1 cellular context compared by ENCODE assay signal in the genomic region with DNA sequence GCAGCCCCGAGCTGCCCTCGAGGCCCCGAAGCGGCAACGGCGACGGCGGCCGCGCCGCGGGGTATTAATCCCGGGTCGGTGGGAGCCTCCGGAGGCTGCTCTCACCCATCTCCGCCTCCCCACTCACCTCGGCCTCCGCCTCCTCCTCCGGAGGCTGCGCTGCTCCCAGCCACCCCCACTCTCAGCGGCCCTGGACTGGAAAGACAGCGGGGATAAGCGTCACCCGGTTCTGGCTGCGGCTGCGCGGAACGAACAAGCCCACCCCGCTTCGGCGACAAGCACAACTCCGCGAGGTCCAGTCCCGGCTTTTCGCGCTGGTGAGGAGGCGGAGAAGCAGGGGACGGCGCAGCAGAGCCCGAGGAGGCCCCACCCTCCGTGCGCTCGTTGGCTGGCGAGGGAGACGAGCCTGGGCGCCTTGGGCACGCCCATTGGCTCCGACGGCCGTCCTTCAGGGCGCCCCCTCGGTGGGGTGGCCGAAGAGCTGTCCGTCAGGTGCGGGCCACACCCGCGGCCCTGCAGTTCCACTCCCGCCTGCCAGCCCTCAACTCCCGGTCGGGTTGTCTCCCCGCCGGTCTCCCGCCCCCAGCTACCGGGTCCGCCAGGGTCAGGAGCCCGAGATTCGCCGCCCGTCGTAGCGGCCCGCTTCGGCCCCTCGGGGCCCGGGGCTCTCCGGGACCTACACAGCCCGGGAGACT.
TF ChIP-seq lines count a peak whose summit lies in the region.

A gene (minus strand): TSS at position 327 of the 695 bp plus-strand sequence. CDS start 11,469 bp downstream, outside the sequence.

TF ChIP-seq in HEK293, 187 proteins besides CTCF, POLR2A, EP300 and RAD21 (continued from another document):
- TF ChIP-seq, protein P1, sequence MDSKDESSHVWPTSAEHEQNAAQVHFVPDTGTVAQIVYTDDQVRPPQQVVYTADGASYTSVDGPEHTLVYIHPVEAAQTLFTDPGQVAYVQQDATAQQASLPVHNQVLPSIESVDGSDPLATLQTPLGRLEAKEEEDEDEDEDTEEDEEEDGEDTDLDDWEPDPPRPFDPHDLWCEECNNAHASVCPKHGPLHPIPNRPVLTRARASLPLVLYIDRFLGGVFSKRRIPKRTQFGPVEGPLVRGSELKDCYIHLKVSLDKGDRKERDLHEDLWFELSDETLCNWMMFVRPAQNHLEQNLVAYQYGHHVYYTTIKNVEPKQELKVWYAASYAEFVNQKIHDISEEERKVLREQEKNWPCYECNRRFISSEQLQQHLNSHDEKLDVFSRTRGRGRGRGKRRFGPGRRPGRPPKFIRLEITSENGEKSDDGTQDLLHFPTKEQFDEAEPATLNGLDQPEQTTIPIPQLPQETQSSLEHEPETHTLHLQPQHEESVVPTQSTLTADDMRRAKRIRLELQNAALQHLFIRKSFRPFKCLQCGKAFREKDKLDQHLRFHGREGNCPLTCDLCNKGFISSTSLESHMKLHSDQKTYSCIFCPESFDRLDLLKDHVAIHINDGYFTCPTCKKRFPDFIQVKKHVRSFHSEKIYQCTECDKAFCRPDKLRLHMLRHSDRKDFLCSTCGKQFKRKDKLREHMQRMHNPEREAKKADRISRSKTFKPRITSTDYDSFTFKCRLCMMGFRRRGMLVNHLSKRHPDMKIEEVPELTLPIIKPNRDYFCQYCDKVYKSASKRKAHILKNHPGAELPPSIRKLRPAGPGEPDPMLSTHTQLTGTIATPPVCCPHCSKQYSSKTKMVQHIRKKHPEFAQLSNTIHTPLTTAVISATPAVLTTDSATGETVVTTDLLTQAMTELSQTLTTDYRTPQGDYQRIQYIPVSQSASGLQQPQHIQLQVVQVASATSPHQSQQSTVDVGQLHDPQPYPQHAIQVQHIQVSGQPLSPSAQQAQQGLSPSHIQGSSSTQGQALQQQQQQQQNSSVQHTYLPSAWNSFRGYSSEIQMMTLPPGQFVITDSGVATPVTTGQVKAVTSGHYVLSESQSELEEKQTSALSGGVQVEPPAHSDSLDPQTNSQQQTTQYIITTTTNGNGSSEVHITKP (tag by site-specific recombination; IDR thresholded peaks at IDR 0.05), result peak; percentile 46
- TF ChIP-seq ZEB2 (tag by site-specific recombination; IDR thresholded peaks at IDR 0.05) (peak; percentile 88), HOXC10 (CRISPR knock-in tag; IDR thresholded peaks at IDR 0.05) (no peak), ZSCAN30 (tag by site-specific recombination; IDR thresholded peaks at IDR 0.05) (peak; percentile 39; the same call in 1 of the 2 replicates), WT1 (tag by site-specific recombination; IDR thresholded peaks at IDR 0.05) (0 out of 2 replicates have a peak, but pooled peaks have one; percentile 8), SP3 (tag by site-specific recombination; IDR thresholded peaks at IDR 0.05) (peak; percentile 82), GLI2 (tag by site-specific recombination; IDR thresholded peaks at IDR 0.05; ENCODE audit: borderline replicate concordance, low read depth) (no peak), ZNF140 (tag by site-specific recombination; IDR thresholded peaks at IDR 0.05) (peak; percentile 98), ZNF600 (tag by site-specific recombination; IDR thresholded peaks at IDR 0.05) (peak; percentile 94), KLF9 (tag by site-specific recombination; IDR thresholded peaks at IDR 0.05; ENCODE audit: low read depth) (peak; percentile 47), KLF8 (tag by site-specific recombination; IDR thresholded peaks at IDR 0.05) (peak; percentile 28; the same call in 1 of the 2 replicates), ZNF501 (tag by site-specific recombination; IDR thresholded peaks at IDR 0.05) (peak; percentile 17; the same call in 1 of the 2 replicates), ZNF76 (tag by site-specific recombination; IDR thresholded peaks at IDR 0.05; ENCODE audit: borderline replicate concordance, low read depth) (peak; percentile 47), MZF1 (tag by site-specific recombination; IDR thresholded peaks at IDR 0.05; ENCODE audit: borderline replicate concordance) (no peak), GLIS2 (tag by site-specific recombination; IDR thresholded peaks at IDR 0.05) (peak; percentile 86; the same call in 1 of the 2 replicates), MYNN (tag by site-specific recombination; IDR thresholded peaks at IDR 0.05; ENCODE audit: borderline replicate concordance) (no peak), KLF10 (tag by site-specific recombination; IDR thresholded peaks at IDR 0.05) (peak; percentile 64; the same call in 1 of the 2 replicates), ZNF660 (tag by site-specific recombination; IDR thresholded peaks at IDR 0.05) (0 out of 2 replicates have a peak, but pooled peaks have one; percentile 23), ZNF394 (tag by site-specific recombination; IDR thresholded peaks at IDR 0.05; ENCODE audit: borderline replicate concordance) (peak; percentile 73; the same call in 1 of the 2 replicates), EGR2 (tag by site-specific recombination; IDR thresholded peaks at IDR 0.05; ENCODE audit: low read depth) (peak; percentile 89), ZBTB20 (tag by site-specific recombination; IDR thresholded peaks at IDR 0.05) (peak; percentile 90), IKZF3 (tag by site-specific recombination; IDR thresholded peaks at IDR 0.05) (peak; percentile 62), KLF16 (tag by site-specific recombination; IDR thresholded peaks at IDR 0.05) (peak; percentile 65), ZBTB17 (tag by site-specific recombination; IDR thresholded peaks at IDR 0.05) (peak; percentile 53), ZNF335 (tag by site-specific recombination; conservative IDR thresholded peaks at IDR 0.05) (peak; percentile 27; the same call in 1 of the 2 replicates), ZNF37A (tag by site-specific recombination; IDR thresholded peaks at IDR 0.05) (no peak), ZNF248 (tag by site-specific recombination; IDR thresholded peaks at IDR 0.05) (no peak), BCL11B (tag by site-specific recombination; IDR thresholded peaks at IDR 0.05; ENCODE audit: low read depth) (peak; percentile 42), ZNF184 (tag by site-specific recombination; IDR thresholded peaks at IDR 0.05) (no peak), ZXDB (tag by site-specific recombination; IDR thresholded peaks at IDR 0.05) (peak; percentile 69), SP2 (tag by site-specific recombination; IDR thresholded peaks at IDR 0.05) (peak; percentile 93), ZBTB8A (tag by site-specific recombination; IDR thresholded peaks at IDR 0.05) (peak; percentile 91)
- TF ChIP-seq, protein P2, sequence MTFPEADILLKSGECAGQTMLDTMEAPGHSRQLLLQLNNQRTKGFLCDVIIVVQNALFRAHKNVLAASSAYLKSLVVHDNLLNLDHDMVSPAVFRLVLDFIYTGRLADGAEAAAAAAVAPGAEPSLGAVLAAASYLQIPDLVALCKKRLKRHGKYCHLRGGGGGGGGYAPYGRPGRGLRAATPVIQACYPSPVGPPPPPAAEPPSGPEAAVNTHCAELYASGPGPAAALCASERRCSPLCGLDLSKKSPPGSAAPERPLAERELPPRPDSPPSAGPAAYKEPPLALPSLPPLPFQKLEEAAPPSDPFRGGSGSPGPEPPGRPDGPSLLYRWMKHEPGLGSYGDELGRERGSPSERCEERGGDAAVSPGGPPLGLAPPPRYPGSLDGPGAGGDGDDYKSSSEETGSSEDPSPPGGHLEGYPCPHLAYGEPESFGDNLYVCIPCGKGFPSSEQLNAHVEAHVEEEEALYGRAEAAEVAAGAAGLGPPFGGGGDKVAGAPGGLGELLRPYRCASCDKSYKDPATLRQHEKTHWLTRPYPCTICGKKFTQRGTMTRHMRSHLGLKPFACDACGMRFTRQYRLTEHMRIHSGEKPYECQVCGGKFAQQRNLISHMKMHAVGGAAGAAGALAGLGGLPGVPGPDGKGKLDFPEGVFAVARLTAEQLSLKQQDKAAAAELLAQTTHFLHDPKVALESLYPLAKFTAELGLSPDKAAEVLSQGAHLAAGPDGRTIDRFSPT (tag by site-specific recombination; IDR thresholded peaks at IDR 0.05), result 0 out of 2 replicates have a peak, but pooled peaks have one; percentile 41
- TF ChIP-seq, protein P3, sequence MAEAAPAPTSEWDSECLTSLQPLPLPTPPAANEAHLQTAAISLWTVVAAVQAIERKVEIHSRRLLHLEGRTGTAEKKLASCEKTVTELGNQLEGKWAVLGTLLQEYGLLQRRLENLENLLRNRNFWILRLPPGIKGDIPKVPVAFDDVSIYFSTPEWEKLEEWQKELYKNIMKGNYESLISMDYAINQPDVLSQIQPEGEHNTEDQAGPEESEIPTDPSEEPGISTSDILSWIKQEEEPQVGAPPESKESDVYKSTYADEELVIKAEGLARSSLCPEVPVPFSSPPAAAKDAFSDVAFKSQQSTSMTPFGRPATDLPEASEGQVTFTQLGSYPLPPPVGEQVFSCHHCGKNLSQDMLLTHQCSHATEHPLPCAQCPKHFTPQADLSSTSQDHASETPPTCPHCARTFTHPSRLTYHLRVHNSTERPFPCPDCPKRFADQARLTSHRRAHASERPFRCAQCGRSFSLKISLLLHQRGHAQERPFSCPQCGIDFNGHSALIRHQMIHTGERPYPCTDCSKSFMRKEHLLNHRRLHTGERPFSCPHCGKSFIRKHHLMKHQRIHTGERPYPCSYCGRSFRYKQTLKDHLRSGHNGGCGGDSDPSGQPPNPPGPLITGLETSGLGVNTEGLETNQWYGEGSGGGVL (tag by site-specific recombination; IDR thresholded peaks at IDR 0.05), result peak; percentile 29; the same call in 1 of the 2 replicates
- TF ChIP-seq, protein P4, sequence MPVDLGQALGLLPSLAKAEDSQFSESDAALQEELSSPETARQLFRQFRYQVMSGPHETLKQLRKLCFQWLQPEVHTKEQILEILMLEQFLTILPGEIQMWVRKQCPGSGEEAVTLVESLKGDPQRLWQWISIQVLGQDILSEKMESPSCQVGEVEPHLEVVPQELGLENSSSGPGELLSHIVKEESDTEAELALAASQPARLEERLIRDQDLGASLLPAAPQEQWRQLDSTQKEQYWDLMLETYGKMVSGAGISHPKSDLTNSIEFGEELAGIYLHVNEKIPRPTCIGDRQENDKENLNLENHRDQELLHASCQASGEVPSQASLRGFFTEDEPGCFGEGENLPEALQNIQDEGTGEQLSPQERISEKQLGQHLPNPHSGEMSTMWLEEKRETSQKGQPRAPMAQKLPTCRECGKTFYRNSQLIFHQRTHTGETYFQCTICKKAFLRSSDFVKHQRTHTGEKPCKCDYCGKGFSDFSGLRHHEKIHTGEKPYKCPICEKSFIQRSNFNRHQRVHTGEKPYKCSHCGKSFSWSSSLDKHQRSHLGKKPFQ (tag by site-specific recombination; IDR thresholded peaks at IDR 0.05), result peak; percentile 72; the same call in 1 of the 2 replicates
- TF ChIP-seq, protein P5, sequence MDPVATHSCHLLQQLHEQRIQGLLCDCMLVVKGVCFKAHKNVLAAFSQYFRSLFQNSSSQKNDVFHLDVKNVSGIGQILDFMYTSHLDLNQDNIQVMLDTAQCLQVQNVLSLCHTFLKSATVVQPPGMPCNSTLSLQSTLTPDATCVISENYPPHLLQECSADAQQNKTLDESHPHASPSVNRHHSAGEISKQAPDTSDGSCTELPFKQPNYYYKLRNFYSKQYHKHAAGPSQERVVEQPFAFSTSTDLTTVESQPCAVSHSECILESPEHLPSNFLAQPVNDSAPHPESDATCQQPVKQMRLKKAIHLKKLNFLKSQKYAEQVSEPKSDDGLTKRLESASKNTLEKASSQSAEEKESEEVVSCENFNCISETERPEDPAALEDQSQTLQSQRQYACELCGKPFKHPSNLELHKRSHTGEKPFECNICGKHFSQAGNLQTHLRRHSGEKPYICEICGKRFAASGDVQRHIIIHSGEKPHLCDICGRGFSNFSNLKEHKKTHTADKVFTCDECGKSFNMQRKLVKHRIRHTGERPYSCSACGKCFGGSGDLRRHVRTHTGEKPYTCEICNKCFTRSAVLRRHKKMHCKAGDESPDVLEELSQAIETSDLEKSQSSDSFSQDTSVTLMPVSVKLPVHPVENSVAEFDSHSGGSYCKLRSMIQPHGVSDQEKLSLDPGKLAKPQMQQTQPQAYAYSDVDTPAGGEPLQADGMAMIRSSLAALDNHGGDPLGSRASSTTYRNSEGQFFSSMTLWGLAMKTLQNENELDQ (tag by site-specific recombination; IDR thresholded peaks at IDR 0.05; ENCODE audit: low read depth), result no peak
- TF ChIP-seq, protein P6, sequence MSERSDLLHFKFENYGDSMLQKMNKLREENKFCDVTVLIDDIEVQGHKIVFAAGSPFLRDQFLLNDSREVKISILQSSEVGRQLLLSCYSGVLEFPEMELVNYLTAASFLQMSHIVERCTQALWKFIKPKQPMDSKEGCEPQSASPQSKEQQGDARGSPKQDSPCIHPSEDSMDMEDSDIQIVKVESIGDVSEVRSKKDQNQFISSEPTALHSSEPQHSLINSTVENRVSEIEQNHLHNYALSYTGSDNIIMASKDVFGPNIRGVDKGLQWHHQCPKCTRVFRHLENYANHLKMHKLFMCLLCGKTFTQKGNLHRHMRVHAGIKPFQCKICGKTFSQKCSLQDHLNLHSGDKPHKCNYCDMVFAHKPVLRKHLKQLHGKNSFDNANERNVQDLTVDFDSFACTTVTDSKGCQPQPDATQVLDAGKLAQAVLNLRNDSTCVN (tag by site-specific recombination; optimal IDR thresholded peaks at IDR 0.05), result peak; percentile 71
- TF ChIP-seq, protein P7, sequence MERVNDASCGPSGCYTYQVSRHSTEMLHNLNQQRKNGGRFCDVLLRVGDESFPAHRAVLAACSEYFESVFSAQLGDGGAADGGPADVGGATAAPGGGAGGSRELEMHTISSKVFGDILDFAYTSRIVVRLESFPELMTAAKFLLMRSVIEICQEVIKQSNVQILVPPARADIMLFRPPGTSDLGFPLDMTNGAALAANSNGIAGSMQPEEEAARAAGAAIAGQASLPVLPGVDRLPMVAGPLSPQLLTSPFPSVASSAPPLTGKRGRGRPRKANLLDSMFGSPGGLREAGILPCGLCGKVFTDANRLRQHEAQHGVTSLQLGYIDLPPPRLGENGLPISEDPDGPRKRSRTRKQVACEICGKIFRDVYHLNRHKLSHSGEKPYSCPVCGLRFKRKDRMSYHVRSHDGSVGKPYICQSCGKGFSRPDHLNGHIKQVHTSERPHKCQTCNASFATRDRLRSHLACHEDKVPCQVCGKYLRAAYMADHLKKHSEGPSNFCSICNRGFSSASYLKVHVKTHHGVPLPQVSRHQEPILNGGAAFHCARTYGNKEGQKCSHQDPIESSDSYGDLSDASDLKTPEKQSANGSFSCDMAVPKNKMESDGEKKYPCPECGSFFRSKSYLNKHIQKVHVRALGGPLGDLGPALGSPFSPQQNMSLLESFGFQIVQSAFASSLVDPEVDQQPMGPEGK (tag by site-specific recombination; IDR thresholded peaks at IDR 0.05), result peak; percentile 74
- TF ChIP-seq, protein P8, sequence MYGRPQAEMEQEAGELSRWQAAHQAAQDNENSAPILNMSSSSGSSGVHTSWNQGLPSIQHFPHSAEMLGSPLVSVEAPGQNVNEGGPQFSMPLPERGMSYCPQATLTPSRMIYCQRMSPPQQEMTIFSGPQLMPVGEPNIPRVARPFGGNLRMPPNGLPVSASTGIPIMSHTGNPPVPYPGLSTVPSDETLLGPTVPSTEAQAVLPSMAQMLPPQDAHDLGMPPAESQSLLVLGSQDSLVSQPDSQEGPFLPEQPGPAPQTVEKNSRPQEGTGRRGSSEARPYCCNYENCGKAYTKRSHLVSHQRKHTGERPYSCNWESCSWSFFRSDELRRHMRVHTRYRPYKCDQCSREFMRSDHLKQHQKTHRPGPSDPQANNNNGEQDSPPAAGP (tag by site-specific recombination; IDR thresholded peaks at IDR 0.05), result 0 out of 2 replicates have a peak, but pooled peaks have one; percentile 27
- TF ChIP-seq, protein P9, sequence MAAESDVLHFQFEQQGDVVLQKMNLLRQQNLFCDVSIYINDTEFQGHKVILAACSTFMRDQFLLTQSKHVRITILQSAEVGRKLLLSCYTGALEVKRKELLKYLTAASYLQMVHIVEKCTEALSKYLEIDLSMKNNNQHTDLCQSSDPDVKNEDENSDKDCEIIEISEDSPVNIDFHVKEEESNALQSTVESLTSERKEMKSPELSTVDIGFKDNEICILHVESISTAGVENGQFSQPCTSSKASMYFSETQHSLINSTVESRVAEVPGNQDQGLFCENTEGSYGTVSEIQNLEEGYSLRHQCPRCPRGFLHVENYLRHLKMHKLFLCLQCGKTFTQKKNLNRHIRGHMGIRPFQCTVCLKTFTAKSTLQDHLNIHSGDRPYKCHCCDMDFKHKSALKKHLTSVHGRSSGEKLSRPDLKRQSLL (tag by site-specific recombination; IDR thresholded peaks at IDR 0.05), result peak; percentile 5; the same call in 1 of the 2 replicates
